ENCODE assay signal across 8 cellular contexts in genomic region chr3:51941447-51941797, GRCh38. TPM values are rescaled to one million over a fixed set of nuclear protein-coding genes. Genes with fewer than 3 reads are reported as not detected.
DNase-seq lines count a peak whose midpoint lies in the region; TF ChIP-seq lines count a peak whose summit lies in the region.

No MANE protein-coding gene starts in this region.

- no peak for DNase-seq in BJ (ENCODE audit: low read depth)
- DNase-seq in NCI-H2081 treated with DMSO at 0.1 percent for 48 hours (lab: John Stamatoyannopoulos, UW), result no peak
- no peak for DNase-seq in NCI-H345 treated with DMSO at 0.1 percent for 48 hours (lab: John Stamatoyannopoulos, UW; ENCODE audit: unreplicated experiment)
- DNase-seq in AG08395 (ENCODE audit: low spot score), result no peak
- DNase-seq in stimulated activated CD8-positive, alpha-beta memory T cell treated with anti-CD3 and anti-CD28 coated beads, Interleukin-4, amount 100 ng/mL, for 48 hours, result no peak

- no peaks in the 10 kb centered on the region for H3K9me3 ChIP-seq in Loucy (ENCODE audit: insufficient read depth, low read depth, low read length)
- H3K9me3 ChIP-seq in ectodermal cell (ENCODE audit: control insufficient read depth, low read length), result no peaks in the 10 kb centered on the region
- no peaks in the 10 kb centered on the region for H3K9me3 ChIP-seq in neural cell (ENCODE audit: low read length)

- TF ChIP-seq CTCF in BJ (IDR thresholded peaks at IDR 0.05; ENCODE audit: insufficient read depth, low read depth, low read length) (no peak), Loucy (conservative IDR thresholded peaks at IDR 0.05; ENCODE audit: low read length) (no peak), neural cell (IDR thresholded peaks at IDR 0.05; ENCODE audit: poor library complexity, severe bottlenecking) (no peak)

- H3K27me3 ChIP-seq in BJ (ENCODE audit: control insufficient read depth, insufficient read depth, low read length) (no peaks in the 10 kb centered on the region), Loucy (ENCODE audit: insufficient read depth, low read length, poor library complexity, severe bottlenecking) (no peaks in the 10 kb centered on the region), ectodermal cell (ENCODE audit: control insufficient read depth, insufficient read depth, low read length, poor library complexity, severe bottlenecking) (no peaks in the 10 kb centered on the region), neural cell (ENCODE audit: insufficient read depth, low read depth, low read length) (no peaks in the 10 kb centered on the region)

- H4K20me1 ChIP-seq in Loucy (ENCODE audit: insufficient read depth, low read length, poor library complexity, severe bottlenecking) (peaks cover 4% of the 10 kb centered on the region), neural cell (ENCODE audit: insufficient read depth) (no peaks in the 10 kb centered on the region)

- H3K79me2 ChIP-seq in Loucy (ENCODE audit: insufficient read depth, low read length), result peaks cover 23% of the 10 kb centered on the region
- no peaks in the 10 kb centered on the region for H3K79me2 ChIP-seq in neural cell (replicated peaks; ENCODE audit: insufficient read depth, low read length)

- 0 to 1% methylated on average over 21 of the region's 21 CpGs for whole genome bisulfite sequencing in ectodermal cell, 2 experiments

- peaks cover 20% of the 10 kb centered on the region for H3K36me3 ChIP-seq in BJ (ENCODE audit: control insufficient read depth, insufficient read depth, low read length)
- H3K36me3 ChIP-seq in Loucy (ENCODE audit: insufficient read depth, low read length), result peaks cover 5% of the 10 kb centered on the region; the same call in 1 of the 2 replicates
- H3K36me3 ChIP-seq in ectodermal cell (ENCODE audit: control insufficient read depth, insufficient read depth, low read length), result peaks cover 3% of the 10 kb centered on the region
- no peaks in the 10 kb centered on the region for H3K36me3 ChIP-seq in neural cell (ENCODE audit: insufficient read depth, low read length)

- CTCF ChIA-PET in BJ (lab: Yijun Ruan, JAX), result interaction anchor here (0.6 to 5.2 kb wide), 27 partner anchors 9 to 550 kb away, joined by 3 to 53 read pairs (median 5); partner anchors contain the start of genes ABHD14A, ABHD14B, ACY1 and GPR62

- no peaks in the 10 kb centered on the region for H3K9me2 ChIP-seq in Loucy (replicated peaks; ENCODE audit: low read depth, low read length)
- no peaks in the 10 kb centered on the region for H3K9me2 ChIP-seq in neural cell (ENCODE audit: insufficient read depth, low read length)

- peak overlapping the region; percentile 63 for H3K4me3 ChIP-seq in BJ (ENCODE audit: low read depth, low read length)
- H3K4me3 ChIP-seq in Loucy (ENCODE audit: low read length, poor library complexity, severe bottlenecking), result peak overlapping the region; percentile 90
- peak overlapping the region; percentile 94 for H3K4me3 ChIP-seq in ectodermal cell (ENCODE audit: insufficient read depth, low read depth, low read length)
- peak overlapping the region; percentile 76 for H3K4me3 ChIP-seq in neural cell (ENCODE audit: low read length)

- TF ChIP-seq RAD21 in neural cell (conservative IDR thresholded peaks at IDR 0.05), result no peak

- H3K27ac ChIP-seq in ectodermal cell (ENCODE audit: insufficient read depth, low read depth, low read length, poor library complexity, severe bottlenecking) (peak overlapping the region; percentile 48), neural cell (ENCODE audit: low read length) (no peak overlapping the region)

- H3K4me1 ChIP-seq in Loucy (ENCODE audit: insufficient read depth, low read length, poor library complexity, severe bottlenecking), result peaks cover 28% of the 10 kb centered on the region
- peaks cover 3% of the 10 kb centered on the region for H3K4me1 ChIP-seq in ectodermal cell (ENCODE audit: control insufficient read depth, insufficient read depth, low read length)

- H2AFZ ChIP-seq in Loucy (ENCODE audit: low read length) (peak overlapping the region; percentile 37; the same call in 1 of the 2 replicates), neural cell (ENCODE audit: low read depth, low read length) (peak overlapping the region; percentile 28)

- TF ChIP-seq EP300 in neural cell (conservative IDR thresholded peaks at IDR 0.05; ENCODE audit: poor library complexity, severe bottlenecking), result no peak

- H3K9ac ChIP-seq in Loucy (ENCODE audit: low read depth, low read length, poor library complexity, severe bottlenecking) (peak overlapping the region; percentile 85), neural cell (ENCODE audit: low read length) (peak overlapping the region; percentile 57)

- POLR2A ChIA-PET in BJ (lab: Charles Lee), result interaction anchor here (0.5 to 1.1 kb wide), 5 partner anchors 11 to 260 kb away, joined by 3 to 6 read pairs (median 3); partner anchors contain the start of gene RPL29

- H3F3A ChIP-seq in Loucy (ENCODE audit: low read depth), result no peaks in the 10 kb centered on the region
- no peaks in the 10 kb centered on the region for H3F3A ChIP-seq in neural cell (ENCODE audit: insufficient read depth, low read length, poor library complexity, severe bottlenecking)

- H3K4me2 ChIP-seq in Loucy (ENCODE audit: low read depth, low read length, poor library complexity, severe bottlenecking) (peak overlapping the region; percentile 93), neural cell (ENCODE audit: low read length) (peak overlapping the region; percentile 77)

TF ChIP-seq in neural cell, 6 proteins besides CTCF, POLR2A, EP300 and RAD21:
- no peak for TF ChIP-seq REST (IDR thresholded peaks at IDR 0.05; ENCODE audit: borderline replicate concordance)
- no peak for TF ChIP-seq MXI1 (conservative IDR thresholded peaks at IDR 0.05; ENCODE audit: poor library complexity, severe bottlenecking)
- no peak for TF ChIP-seq EZH2 (IDR thresholded peaks at IDR 0.05; ENCODE audit: borderline replicate concordance, insufficient read depth, low read length, poor library complexity, severe bottlenecking)
- no peak for TF ChIP-seq SMC3 (conservative IDR thresholded peaks at IDR 0.05; ENCODE audit: poor library complexity)
- TF ChIP-seq POLR2AphosphoS5 (IDR thresholded peaks at IDR 0.05), result no peak
- no peak for TF ChIP-seq TAF1 (IDR thresholded peaks at IDR 0.05; ENCODE audit: low read depth)

RNA-seq across cellular contexts. Expression of gene RRP9, which starts 0.3 kb away (rescaled TPM):
- polyA plus RNA-seq in BJ (2011; rRNA removed) (16.5 and 23.4 TPM in 2 replicates), neural cell (26.8 and 26.9 TPM in 2 replicates)
- 15.0 and 21.0 TPM in 2 replicates for polyA minus RNA-seq in BJ (2011; rRNA and poly(A)+ RNA removed)
- 26.7 TPM for polyA plus RNA-seq in ectodermal cell (2013, experiment 1 of 4)
- 25.6 TPM for polyA plus RNA-seq in ectodermal cell (2013, experiment 2 of 4)
- polyA plus RNA-seq in ectodermal cell (2013, experiment 3 of 4), result 17.5 TPM
- polyA plus RNA-seq in ectodermal cell (2013, experiment 4 of 4), result 17.1 TPM
- 12.5 and 15.1 TPM in 2 replicates for polyA minus RNA-seq in neural cell

RNA-seq across cellular contexts. Expression of gene PARP3, which starts 0.7 kb away (rescaled TPM):
- 24.4 and 33.0 TPM in 2 replicates for polyA plus RNA-seq in BJ (2011; rRNA removed)
- polyA minus RNA-seq in BJ (2011; rRNA and poly(A)+ RNA removed), result 13.2 and 15.1 TPM in 2 replicates
- 2.6 TPM for polyA plus RNA-seq in ectodermal cell (2013, experiment 1 of 4)
- 1.7 TPM for polyA plus RNA-seq in ectodermal cell (2013, experiment 2 of 4)
- 2.8 TPM for polyA plus RNA-seq in ectodermal cell (2013, experiment 3 of 4)
- polyA plus RNA-seq in ectodermal cell (2013, experiment 4 of 4), result 2.4 TPM
- 5.3 and 5.6 TPM in 2 replicates for polyA plus RNA-seq in neural cell
- polyA minus RNA-seq in neural cell, result 1.6 and 3.2 TPM in 2 replicates

RNA-seq across cellular contexts. Expression of gene GPR62, which starts 13.8 kb away (rescaled TPM):
- polyA plus RNA-seq in BJ (2011; rRNA removed) (not detected in 2 replicates), neural cell (not detected in 2 replicates)
- polyA minus RNA-seq in BJ (2011; rRNA and poly(A)+ RNA removed), result not detected in 2 replicates
- not detected for polyA plus RNA-seq in ectodermal cell (2013, experiment 1 of 4)
- polyA plus RNA-seq in ectodermal cell (2013, experiment 2 of 4), result not detected
- polyA plus RNA-seq in ectodermal cell (2013, experiment 3 of 4), result not detected
- polyA plus RNA-seq in ectodermal cell (2013, experiment 4 of 4), result not detected
- not detected in 2 replicates for polyA minus RNA-seq in neural cell

RNA-seq across cellular contexts. Expression of gene PCBP4, which starts 25.8 kb away (rescaled TPM):
- polyA plus RNA-seq in BJ (2011; rRNA removed) (55.9 and 88.7 TPM in 2 replicates), neural cell (251 and 327 TPM in 2 replicates)
- 44.2 and 76.7 TPM in 2 replicates for polyA minus RNA-seq in BJ (2011; rRNA and poly(A)+ RNA removed)
- polyA plus RNA-seq in ectodermal cell (2013, experiment 1 of 4), result 111 TPM
- polyA plus RNA-seq in ectodermal cell (2013, experiment 2 of 4), result 104 TPM
- polyA plus RNA-seq in ectodermal cell (2013, experiment 3 of 4), result 105 TPM
- 123 TPM for polyA plus RNA-seq in ectodermal cell (2013, experiment 4 of 4)
- polyA minus RNA-seq in neural cell, result 94.5 and 105 TPM in 2 replicates

RNA-seq across cellular contexts. Expression of gene ABHD14B, which starts 32.4 kb away (rescaled TPM):
- polyA plus RNA-seq in BJ (2011; rRNA removed) (53.6 and 61.1 TPM in 2 replicates), neural cell (0.50 and 0.81 TPM in 2 replicates)
- 24.5 and 35.5 TPM in 2 replicates for polyA minus RNA-seq in BJ (2011; rRNA and poly(A)+ RNA removed)
- polyA plus RNA-seq in ectodermal cell (2013, experiment 1 of 4), result 8.0 TPM
- 7.3 TPM for polyA plus RNA-seq in ectodermal cell (2013, experiment 2 of 4)
- polyA plus RNA-seq in ectodermal cell (2013, experiment 3 of 4), result 9.0 TPM
- polyA plus RNA-seq in ectodermal cell (2013, experiment 4 of 4), result 10.6 TPM
- polyA minus RNA-seq in neural cell, result 0.97 and 1.3 TPM in 2 replicates
